In the genomic region with DNA sequence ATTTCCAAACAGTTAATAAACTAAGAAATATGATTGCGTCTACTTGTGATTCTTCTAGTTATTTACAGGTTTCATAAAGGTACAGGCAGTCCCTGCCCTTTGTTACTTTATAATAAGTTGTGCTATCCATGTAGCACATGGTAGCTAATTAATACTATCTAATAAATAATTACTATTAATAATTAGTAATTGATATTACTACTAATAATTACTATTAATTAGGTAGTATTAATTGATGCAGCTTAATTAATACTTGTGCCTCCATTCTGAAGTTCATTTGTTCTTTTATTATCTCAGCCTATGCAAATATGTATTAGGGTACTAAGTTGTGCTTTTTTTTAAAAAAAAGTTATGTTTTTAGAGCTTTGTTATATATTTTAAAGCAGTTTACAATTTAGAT, we compare ENCODE assay signal across 7 cellular contexts.
"Had no signal": no experiment of that assay in that cellular context is flagged by ENCODE, and none has a peak within 500 bp of the region (broad histone marks: within the 10 kb centered on the region; RNA-seq: fewer than 3 reads in every experiment).

No MANE protein-coding gene starts in this region.

- FAIRE-seq: HepG2, HTR-8/SVneo had no signal

- DNase-seq: IMR-90, KBM-7, KG1 had no signal

- H3K27ac ChIP-seq: HL-60, KMS-11 had no signal

- H3K4me2 ChIP-seq: KMS-11 had no signal

- H3K9ac ChIP-seq: KMS-11 had no signal

- ATAC-seq: HepG2 had no signal
